In genomic region chr3:185688808-185689207, GRCh38 we compare ENCODE assay signal across 8 cellular contexts.
DNase-seq lines count a peak whose midpoint lies in the region; TF ChIP-seq lines count a peak whose summit lies in the region.

No MANE protein-coding gene starts in this region.

- H3K36me3 ChIP-seq in right atrium auricular region = peaks cover 4% of the 10 kb centered on the region

- H3K27me3 ChIP-seq in right atrium auricular region = no peaks in the 10 kb centered on the region

- peaks cover 3% of the 10 kb centered on the region for H3K27me3 Mint-ChIP-seq in activated naive CD4-positive, alpha-beta T cell treated with anti-CD3 and anti-CD28 coated beads for 36 hours (ENCODE audit: low read depth)

- CTCF ChIA-PET in activated naive CD4-positive, alpha-beta T cell treated with anti-CD3 and anti-CD28 coated beads for 36 hours (lab: Charles Lee) = interaction anchor here (1.0 kb wide), 1 partner anchor 79 kb away, joined by 4 read pairs; no protein-coding TSS in a partner anchor

- H3K27ac ChIP-seq in right atrium auricular region = no peak overlapping the region

- no peaks in the 10 kb centered on the region for H3K9me3 ChIP-seq in right atrium auricular region

- DNase-seq in activated naive CD4-positive, alpha-beta T cell treated with anti-CD3 and anti-CD28 coated beads for 36 hours = peak; percentile 16
- DNase-seq in activated naive CD4-positive, alpha-beta T cell (lab: John Stamatoyannopoulos, UW) = no peak
- DNase-seq in SIG-M5 treated with dmso at 0.1 percent for 504 hours (lab: John Stamatoyannopoulos, UW; ENCODE audit: unreplicated experiment) (peak; percentile 92), glomerular endothelial cell (ENCODE audit: extremely low read depth, low read depth, low spot score) (peak; percentile 89), stromal cell of bone marrow (ENCODE audit: low read depth) (peak; percentile 93), right atrium auricular region (ENCODE audit: low spot score) (no peak), NCI-H2107 (lab: John Stamatoyannopoulos, UW) (no peak)
- no peak for DNase-seq in activated CD8-positive, alpha-beta memory T cell treated with anti-CD3 and anti-CD28 coated beads, Interleukin-2, amount 50 U/mL, for 4 hours

- H3K4me1 ChIP-seq in right atrium auricular region = no peaks in the 10 kb centered on the region

- H3K9me3 Mint-ChIP-seq in activated naive CD4-positive, alpha-beta T cell treated with anti-CD3 and anti-CD28 coated beads for 36 hours = no peaks in the 10 kb centered on the region

- H3K4me3 Mint-ChIP-seq in activated naive CD4-positive, alpha-beta T cell treated with anti-CD3 and anti-CD28 coated beads for 36 hours = no peak overlapping the region

- H3K27ac Mint-ChIP-seq in activated naive CD4-positive, alpha-beta T cell treated with anti-CD3 and anti-CD28 coated beads for 36 hours = no peak overlapping the region

- no peaks in the 10 kb centered on the region for H3K36me3 Mint-ChIP-seq in activated naive CD4-positive, alpha-beta T cell treated with anti-CD3 and anti-CD28 coated beads for 36 hours (ENCODE audit: low read depth)

- no peak for TF ChIP-seq CTCF in right atrium auricular region (IDR thresholded peaks at IDR 0.05)

- intact Hi-C loops in activated naive CD4-positive, alpha-beta T cell treated with anti-CD3 and anti-CD28 coated beads for 36 hours (cut with micrococcal nuclease) = no loop called here

- no peak overlapping the region for H3K4me3 ChIP-seq in right atrium auricular region

- H3K4me1 Mint-ChIP-seq in activated naive CD4-positive, alpha-beta T cell treated with anti-CD3 and anti-CD28 coated beads for 36 hours (ENCODE audit: low read depth) = no peaks in the 10 kb centered on the region

Comparison
In these comparisons a context has a peak if more than half of its experiments do, and no peak if none do; other contexts are left out.
1. DNase-seq: peak in activated naive CD4-positive, alpha-beta T cell treated with anti-CD3 and anti-CD28 coated beads for 36 hours (single experiment), SIG-M5 treated with dmso at 0.1 percent for 504 hours (single experiment), glomerular endothelial cell (single experiment) and stromal cell of bone marrow (single experiment); none in activated naive CD4-positive, alpha-beta T cell (0 of 4), right atrium auricular region (single experiment), NCI-H2107 (single experiment) and activated CD8-positive, alpha-beta memory T cell treated with anti-CD3 and anti-CD28 coated beads, Interleukin-2, amount 50 U/mL, for 4 hours (single experiment).